Comparison of ENCODE assay signal across 8 cellular contexts in the genomic region with DNA sequence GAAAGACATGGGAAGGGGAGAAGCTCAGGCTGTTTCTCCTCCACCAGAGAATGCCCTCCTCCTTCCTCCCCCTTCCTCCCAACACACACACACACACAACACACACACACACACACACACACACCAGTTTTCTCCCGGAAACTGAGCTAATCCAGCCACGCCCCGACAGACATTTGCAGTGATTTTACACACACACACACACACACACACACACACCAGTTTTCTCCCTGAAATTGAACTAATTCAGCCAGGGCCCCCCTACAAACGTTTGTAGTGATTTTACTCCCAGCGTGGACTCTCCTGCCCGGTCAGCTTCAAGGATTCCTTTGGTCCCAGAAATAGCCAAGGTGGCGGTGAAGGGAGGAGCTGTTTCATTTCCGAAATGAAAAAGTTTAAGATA. TPM values are rescaled to one million over a fixed set of nuclear protein-coding genes. Genes with fewer than 3 reads are reported as not detected.
DNase-seq lines count a peak whose midpoint lies in the region; ATAC-seq, FAIRE-seq and TF ChIP-seq lines count a peak whose summit lies in the region.

No MANE protein-coding gene starts in this region.

- peaks cover 4 to 12% of the 10 kb centered on the region in 2 donors for H3K36me3 Mint-ChIP-seq in naive B cell

- no peak for TF ChIP-seq CTCF in WI38 (IDR thresholded peaks at IDR 0.05; ENCODE audit: low read depth, low read length)
- no peak for TF ChIP-seq CTCF in fibroblast of mammary gland (conservative IDR thresholded peaks at IDR 0.05; ENCODE audit: control insufficient read depth, insufficient read depth, low read depth, low read length)
- TF ChIP-seq CTCF in GM20000 (IDR thresholded peaks at IDR 0.05; ENCODE audit: extremely low read depth, missing control alignments): no peak

- FAIRE-seq in GM12891 (lab: Jason Lieb, UNC): no peak

- H3K27me3 Mint-ChIP-seq in naive B cell: peaks cover 0 to 7% (median 0%) of the 10 kb centered on the region in 3 donors

- H3K4me3 ChIP-seq in WI38 (ENCODE audit: low read depth, low read length): peak overlapping the region; percentile 64
- peak overlapping the region; percentile 57 for H3K4me3 ChIP-seq in fibroblast of mammary gland (ENCODE audit: control insufficient read depth, low read depth, low read length)

- peaks cover 0 to 6% (median 2%) of the 10 kb centered on the region in 7 donors for H3K9me3 Mint-ChIP-seq in naive B cell

- H3K27ac Mint-ChIP-seq in naive B cell: peak overlapping the region in 5 of 6 donors; percentile 14 to 91 (median 86)

- ATAC-seq in naive B cell (ENCODE audit: low read depth in 2 of 2) (peak in 1 of 2 donors; percentile 15), HG03520 (IDR thresholded peaks at IDR 0.05; ENCODE audit: unreplicated experiment) (no peak)

- H3K4me3 Mint-ChIP-seq in naive B cell: peak overlapping the region; percentile 75 to 92 (median 88)

- TF ChIP-seq POLR2A in GM12891 (IDR thresholded peaks at IDR 0.05; ENCODE audit: low read depth, low read length): no peak

- peaks cover 15 to 21% (median 17%) of the 10 kb centered on the region in 3 donors for H3K4me1 Mint-ChIP-seq in naive B cell

- DNase-seq in activated T-cell treated with anti-CD3 and anti-CD28 coated beads for 1 hour (ENCODE audit: low read depth) (peak; percentile 4), fibroblast of mammary gland (ENCODE audit: low read depth) (peak; percentile 75), naive B cell (no peak), GM20000 (ENCODE audit: low spot score) (no peak), GM12891 (ENCODE audit: insufficient read length, low spot score) (no peak)
- no peak for DNase-seq in activated T-cell treated with anti-CD3 and anti-CD28 coated beads, Interleukin-2, amount 50 U/mL, for 1 hour

TF ChIP-seq in GM12891, 5 proteins besides CTCF, POLR2A, EP300 and RAD21:
- TF ChIP-seq SPI1 (IDR thresholded peaks at IDR 0.05; ENCODE audit: low read depth, low read length): no peak
- no peak for TF ChIP-seq POU2F2 (IDR thresholded peaks at IDR 0.05; ENCODE audit: low read depth, low read length)
- TF ChIP-seq PAX5 (IDR thresholded peaks at IDR 0.05; ENCODE audit: insufficient read depth, low read length, severe bottlenecking): no peak
- TF ChIP-seq TAF1 (IDR thresholded peaks at IDR 0.05; ENCODE audit: low read depth, low read length): no peak
- TF ChIP-seq POLR2AphosphoS5 (IDR thresholded peaks at IDR 0.05; ENCODE audit: low read depth, low read length): no peak

RNA-seq across cellular contexts. Expression of gene STX18, which starts 32.9 kb away (rescaled TPM):
- polyA plus RNA-seq in naive B cell (ENCODE audit: low read depth in 6 of 6): 10 to 100 TPM in 5 of 6 donors, 1 to 10 TPM in 1; 7.8 to 27.5 (median 22.9) TPM
- 18.9 TPM for polyA plus RNA-seq in GM12891 (2012; ENCODE audit: low read depth, missing spikeins)

Comparison
In these comparisons a context has a peak if more than half of its experiments do, and no peak if none do; other contexts are left out.
1. DNase-seq: peak in activated T-cell treated with anti-CD3 and anti-CD28 coated beads for 1 hour (single experiment) and fibroblast of mammary gland (single experiment); none in activated T-cell treated with anti-CD3 and anti-CD28 coated beads, Interleukin-2, amount 50 U/mL, for 1 hour (single experiment), naive B cell (single experiment), GM20000 (single experiment) and GM12891 (single experiment).